In the genomic region with DNA sequence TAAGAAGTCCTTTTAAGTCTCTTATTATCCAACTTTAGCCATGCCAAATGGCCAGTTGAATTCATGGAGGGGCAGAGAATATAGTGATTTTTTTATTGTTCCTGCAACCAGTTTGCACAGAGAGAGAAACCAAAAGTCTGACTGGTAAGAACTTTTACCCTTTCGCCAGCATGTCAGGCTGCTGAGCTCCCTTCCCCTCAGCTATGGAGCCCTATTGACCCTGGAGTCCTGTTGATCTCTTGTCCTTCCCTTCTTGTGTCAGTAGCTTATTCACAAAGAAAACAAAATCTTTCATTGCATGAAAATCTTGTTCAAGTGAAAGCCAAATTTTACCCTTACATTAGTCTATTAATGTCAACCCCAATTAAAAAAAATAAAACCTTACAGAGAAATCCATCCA, we compare ENCODE assay signal across 1 cellular context.
TF ChIP-seq lines count a peak whose summit lies in the region.

No MANE protein-coding gene starts in this region.

TF ChIP-seq in HepG2, 621 proteins besides CTCF, POLR2A, EP300 and RAD21 (continued from another document):
- TF ChIP-seq, protein P1, sequence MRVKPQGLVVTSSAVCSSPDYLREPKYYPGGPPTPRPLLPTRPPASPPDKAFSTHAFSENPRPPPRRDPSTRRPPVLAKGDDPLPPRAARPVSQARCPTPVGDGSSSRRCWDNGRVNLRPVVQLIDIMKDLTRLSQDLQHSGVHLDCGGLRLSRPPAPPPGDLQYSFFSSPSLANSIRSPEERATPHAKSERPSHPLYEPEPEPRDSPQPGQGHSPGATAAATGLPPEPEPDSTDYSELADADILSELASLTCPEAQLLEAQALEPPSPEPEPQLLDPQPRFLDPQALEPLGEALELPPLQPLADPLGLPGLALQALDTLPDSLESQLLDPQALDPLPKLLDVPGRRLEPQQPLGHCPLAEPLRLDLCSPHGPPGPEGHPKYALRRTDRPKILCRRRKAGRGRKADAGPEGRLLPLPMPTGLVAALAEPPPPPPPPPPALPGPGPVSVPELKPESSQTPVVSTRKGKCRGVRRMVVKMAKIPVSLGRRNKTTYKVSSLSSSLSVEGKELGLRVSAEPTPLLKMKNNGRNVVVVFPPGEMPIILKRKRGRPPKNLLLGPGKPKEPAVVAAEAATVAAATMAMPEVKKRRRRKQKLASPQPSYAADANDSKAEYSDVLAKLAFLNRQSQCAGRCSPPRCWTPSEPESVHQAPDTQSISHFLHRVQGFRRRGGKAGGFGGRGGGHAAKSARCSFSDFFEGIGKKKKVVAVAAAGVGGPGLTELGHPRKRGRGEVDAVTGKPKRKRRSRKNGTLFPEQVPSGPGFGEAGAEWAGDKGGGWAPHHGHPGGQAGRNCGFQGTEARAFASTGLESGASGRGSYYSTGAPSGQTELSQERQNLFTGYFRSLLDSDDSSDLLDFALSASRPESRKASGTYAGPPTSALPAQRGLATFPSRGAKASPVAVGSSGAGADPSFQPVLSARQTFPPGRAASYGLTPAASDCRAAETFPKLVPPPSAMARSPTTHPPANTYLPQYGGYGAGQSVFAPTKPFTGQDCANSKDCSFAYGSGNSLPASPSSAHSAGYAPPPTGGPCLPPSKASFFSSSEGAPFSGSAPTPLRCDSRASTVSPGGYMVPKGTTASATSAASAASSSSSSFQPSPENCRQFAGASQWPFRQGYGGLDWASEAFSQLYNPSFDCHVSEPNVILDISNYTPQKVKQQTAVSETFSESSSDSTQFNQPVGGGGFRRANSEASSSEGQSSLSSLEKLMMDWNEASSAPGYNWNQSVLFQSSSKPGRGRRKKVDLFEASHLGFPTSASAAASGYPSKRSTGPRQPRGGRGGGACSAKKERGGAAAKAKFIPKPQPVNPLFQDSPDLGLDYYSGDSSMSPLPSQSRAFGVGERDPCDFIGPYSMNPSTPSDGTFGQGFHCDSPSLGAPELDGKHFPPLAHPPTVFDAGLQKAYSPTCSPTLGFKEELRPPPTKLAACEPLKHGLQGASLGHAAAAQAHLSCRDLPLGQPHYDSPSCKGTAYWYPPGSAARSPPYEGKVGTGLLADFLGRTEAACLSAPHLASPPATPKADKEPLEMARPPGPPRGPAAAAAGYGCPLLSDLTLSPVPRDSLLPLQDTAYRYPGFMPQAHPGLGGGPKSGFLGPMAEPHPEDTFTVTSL (CRISPR knock-in tag; IDR thresholded peaks at IDR 0.05; ENCODE audit: borderline replicate concordance), result peak; percentile 56; the same call in 1 of the 2 replicates
- no peak for TF ChIP-seq CBX1 (IDR thresholded peaks at IDR 0.05; ENCODE audit: low read depth)
- peak; percentile 43 for TF ChIP-seq HNF4A (CRISPR knock-in tag; IDR thresholded peaks at IDR 0.05)
- TF ChIP-seq ZNF232 (CRISPR knock-in tag; IDR thresholded peaks at IDR 0.05; ENCODE audit: borderline replicate concordance), result no peak
- no peak for TF ChIP-seq ZNF44 (CRISPR knock-in tag; IDR thresholded peaks at IDR 0.05)
- 0 out of 2 replicates have a peak, but pooled peaks have one; percentile 13 for TF ChIP-seq FOXA3 (CRISPR knock-in tag; IDR thresholded peaks at IDR 0.05)
- TF ChIP-seq, protein P2, sequence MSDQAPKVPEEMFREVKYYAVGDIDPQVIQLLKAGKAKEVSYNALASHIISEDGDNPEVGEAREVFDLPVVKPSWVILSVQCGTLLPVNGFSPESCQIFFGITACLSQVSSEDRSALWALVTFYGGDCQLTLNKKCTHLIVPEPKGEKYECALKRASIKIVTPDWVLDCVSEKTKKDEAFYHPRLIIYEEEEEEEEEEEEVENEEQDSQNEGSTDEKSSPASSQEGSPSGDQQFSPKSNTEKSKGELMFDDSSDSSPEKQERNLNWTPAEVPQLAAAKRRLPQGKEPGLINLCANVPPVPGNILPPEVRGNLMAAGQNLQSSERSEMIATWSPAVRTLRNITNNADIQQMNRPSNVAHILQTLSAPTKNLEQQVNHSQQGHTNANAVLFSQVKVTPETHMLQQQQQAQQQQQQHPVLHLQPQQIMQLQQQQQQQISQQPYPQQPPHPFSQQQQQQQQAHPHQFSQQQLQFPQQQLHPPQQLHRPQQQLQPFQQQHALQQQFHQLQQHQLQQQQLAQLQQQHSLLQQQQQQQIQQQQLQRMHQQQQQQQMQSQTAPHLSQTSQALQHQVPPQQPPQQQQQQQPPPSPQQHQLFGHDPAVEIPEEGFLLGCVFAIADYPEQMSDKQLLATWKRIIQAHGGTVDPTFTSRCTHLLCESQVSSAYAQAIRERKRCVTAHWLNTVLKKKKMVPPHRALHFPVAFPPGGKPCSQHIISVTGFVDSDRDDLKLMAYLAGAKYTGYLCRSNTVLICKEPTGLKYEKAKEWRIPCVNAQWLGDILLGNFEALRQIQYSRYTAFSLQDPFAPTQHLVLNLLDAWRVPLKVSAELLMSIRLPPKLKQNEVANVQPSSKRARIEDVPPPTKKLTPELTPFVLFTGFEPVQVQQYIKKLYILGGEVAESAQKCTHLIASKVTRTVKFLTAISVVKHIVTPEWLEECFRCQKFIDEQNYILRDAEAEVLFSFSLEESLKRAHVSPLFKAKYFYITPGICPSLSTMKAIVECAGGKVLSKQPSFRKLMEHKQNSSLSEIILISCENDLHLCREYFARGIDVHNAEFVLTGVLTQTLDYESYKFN (CRISPR knock-in tag; conservative IDR thresholded peaks at IDR 0.05), result peak; percentile 49; the same call in 1 of the 2 replicates
- TF ChIP-seq ZNF292 (CRISPR knock-in tag; IDR thresholded peaks at IDR 0.05; ENCODE audit: borderline replicate concordance, low read depth), result peak; percentile 41; the same call in 1 of the 2 replicates
- TF ChIP-seq PHF5A (CRISPR knock-in tag; IDR thresholded peaks at IDR 0.05; ENCODE audit: low read depth, unreplicated experiment), result no peak
- no peak for TF ChIP-seq LCORL (IDR thresholded peaks at IDR 0.05)
- TF ChIP-seq LCORL (CRISPR knock-in tag; IDR thresholded peaks at IDR 0.05), result 0 out of 2 replicates have a peak, but pooled peaks have one; percentile 18
- TF ChIP-seq, protein P3, sequence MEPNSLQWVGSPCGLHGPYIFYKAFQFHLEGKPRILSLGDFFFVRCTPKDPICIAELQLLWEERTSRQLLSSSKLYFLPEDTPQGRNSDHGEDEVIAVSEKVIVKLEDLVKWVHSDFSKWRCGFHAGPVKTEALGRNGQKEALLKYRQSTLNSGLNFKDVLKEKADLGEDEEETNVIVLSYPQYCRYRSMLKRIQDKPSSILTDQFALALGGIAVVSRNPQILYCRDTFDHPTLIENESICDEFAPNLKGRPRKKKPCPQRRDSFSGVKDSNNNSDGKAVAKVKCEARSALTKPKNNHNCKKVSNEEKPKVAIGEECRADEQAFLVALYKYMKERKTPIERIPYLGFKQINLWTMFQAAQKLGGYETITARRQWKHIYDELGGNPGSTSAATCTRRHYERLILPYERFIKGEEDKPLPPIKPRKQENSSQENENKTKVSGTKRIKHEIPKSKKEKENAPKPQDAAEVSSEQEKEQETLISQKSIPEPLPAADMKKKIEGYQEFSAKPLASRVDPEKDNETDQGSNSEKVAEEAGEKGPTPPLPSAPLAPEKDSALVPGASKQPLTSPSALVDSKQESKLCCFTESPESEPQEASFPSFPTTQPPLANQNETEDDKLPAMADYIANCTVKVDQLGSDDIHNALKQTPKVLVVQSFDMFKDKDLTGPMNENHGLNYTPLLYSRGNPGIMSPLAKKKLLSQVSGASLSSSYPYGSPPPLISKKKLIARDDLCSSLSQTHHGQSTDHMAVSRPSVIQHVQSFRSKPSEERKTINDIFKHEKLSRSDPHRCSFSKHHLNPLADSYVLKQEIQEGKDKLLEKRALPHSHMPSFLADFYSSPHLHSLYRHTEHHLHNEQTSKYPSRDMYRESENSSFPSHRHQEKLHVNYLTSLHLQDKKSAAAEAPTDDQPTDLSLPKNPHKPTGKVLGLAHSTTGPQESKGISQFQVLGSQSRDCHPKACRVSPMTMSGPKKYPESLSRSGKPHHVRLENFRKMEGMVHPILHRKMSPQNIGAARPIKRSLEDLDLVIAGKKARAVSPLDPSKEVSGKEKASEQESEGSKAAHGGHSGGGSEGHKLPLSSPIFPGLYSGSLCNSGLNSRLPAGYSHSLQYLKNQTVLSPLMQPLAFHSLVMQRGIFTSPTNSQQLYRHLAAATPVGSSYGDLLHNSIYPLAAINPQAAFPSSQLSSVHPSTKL (CRISPR knock-in tag; IDR thresholded peaks at IDR 0.05), result peak; percentile 30; the same call in 1 of the 2 replicates
- no peak for TF ChIP-seq KLF13 (CRISPR knock-in tag; IDR thresholded peaks at IDR 0.05)
- TF ChIP-seq ZNF605 (CRISPR knock-in tag; IDR thresholded peaks at IDR 0.05), result peak; percentile 54; the same call in 1 of the 2 replicates
- TF ChIP-seq ARID2 (CRISPR knock-in tag; IDR thresholded peaks at IDR 0.05; ENCODE audit: borderline replicate concordance), result no peak
- no peak for TF ChIP-seq HOXA5 (CRISPR knock-in tag; IDR thresholded peaks at IDR 0.05)
- no peak for TF ChIP-seq ZNF772 (CRISPR knock-in tag; IDR thresholded peaks at IDR 0.05)
- no peak for TF ChIP-seq FOXP1 (IDR thresholded peaks at IDR 0.05)
- TF ChIP-seq FOXP1 (CRISPR knock-in tag; IDR thresholded peaks at IDR 0.05), result 0 out of 2 replicates have a peak, but pooled peaks have one; percentile 8
- TF ChIP-seq KMT2B (CRISPR knock-in tag; IDR thresholded peaks at IDR 0.05), result 0 out of 2 replicates have a peak, but pooled peaks have one; percentile 23
- peak; percentile 58 for TF ChIP-seq RARA (CRISPR knock-in tag; IDR thresholded peaks at IDR 0.05)
- TF ChIP-seq PHF21A (CRISPR knock-in tag; IDR thresholded peaks at IDR 0.05), result no peak
- 0 out of 2 replicates have a peak, but pooled peaks have one; percentile 30 for TF ChIP-seq SOX5 (CRISPR knock-in tag; IDR thresholded peaks at IDR 0.05; ENCODE audit: borderline replicate concordance)
- TF ChIP-seq ZNF180 (CRISPR knock-in tag; IDR thresholded peaks at IDR 0.05; ENCODE audit: borderline replicate concordance, low read depth), result no peak
- TF ChIP-seq FOXO1 (CRISPR knock-in tag; IDR thresholded peaks at IDR 0.05), result peak; percentile 41; the same call in 1 of the 2 replicates
- no peak for TF ChIP-seq RBM22 (optimal IDR thresholded peaks at IDR 0.05; ENCODE audit: low read length)
- TF ChIP-seq ERF (CRISPR knock-in tag; IDR thresholded peaks at IDR 0.05), result 0 out of 2 replicates have a peak, but pooled peaks have one; percentile 22
- TF ChIP-seq NR2F1 (CRISPR knock-in tag; IDR thresholded peaks at IDR 0.05), result peak; percentile 28 to 46; a peak in 1 of 4 replicates
- peak; percentile 37; the same call in 1 of the 2 replicates for TF ChIP-seq IRF2 (CRISPR knock-in tag; IDR thresholded peaks at IDR 0.05)
- no peak for TF ChIP-seq ZNF484 (CRISPR knock-in tag; IDR thresholded peaks at IDR 0.05; ENCODE audit: borderline replicate concordance, low read depth)
